1 cellular context compared by ENCODE assay signal in genomic region chr13:52161193-52161646, GRCh38.
TF ChIP-seq lines count a peak whose summit lies in the region.

No MANE protein-coding gene starts in this region.

TF ChIP-seq in K562, 482 proteins besides CTCF, POLR2A, EP300 and RAD21 (continued from another document):
- TF ChIP-seq ZBTB11 (CRISPR knock-in tag; IDR thresholded peaks at IDR 0.05) = no peak
- no peak for TF ChIP-seq HSF4 (CRISPR knock-in tag; IDR thresholded peaks at IDR 0.05; ENCODE audit: borderline replicate concordance)
- no peak for TF ChIP-seq ATF7 (IDR thresholded peaks at IDR 0.05)
- TF ChIP-seq MIER1 (IDR thresholded peaks at IDR 0.05; ENCODE audit: low read depth) = no peak
- no peak for TF ChIP-seq PHF20 (IDR thresholded peaks at IDR 0.05; ENCODE audit: partially characterized antibody)
- no peak for TF ChIP-seq ZNF696 (CRISPR knock-in tag; conservative IDR thresholded peaks at IDR 0.05)
TF ChIP-seq in K562: peak in this region for 1.
